10 cellular contexts compared by ENCODE assay signal in the genomic region with DNA sequence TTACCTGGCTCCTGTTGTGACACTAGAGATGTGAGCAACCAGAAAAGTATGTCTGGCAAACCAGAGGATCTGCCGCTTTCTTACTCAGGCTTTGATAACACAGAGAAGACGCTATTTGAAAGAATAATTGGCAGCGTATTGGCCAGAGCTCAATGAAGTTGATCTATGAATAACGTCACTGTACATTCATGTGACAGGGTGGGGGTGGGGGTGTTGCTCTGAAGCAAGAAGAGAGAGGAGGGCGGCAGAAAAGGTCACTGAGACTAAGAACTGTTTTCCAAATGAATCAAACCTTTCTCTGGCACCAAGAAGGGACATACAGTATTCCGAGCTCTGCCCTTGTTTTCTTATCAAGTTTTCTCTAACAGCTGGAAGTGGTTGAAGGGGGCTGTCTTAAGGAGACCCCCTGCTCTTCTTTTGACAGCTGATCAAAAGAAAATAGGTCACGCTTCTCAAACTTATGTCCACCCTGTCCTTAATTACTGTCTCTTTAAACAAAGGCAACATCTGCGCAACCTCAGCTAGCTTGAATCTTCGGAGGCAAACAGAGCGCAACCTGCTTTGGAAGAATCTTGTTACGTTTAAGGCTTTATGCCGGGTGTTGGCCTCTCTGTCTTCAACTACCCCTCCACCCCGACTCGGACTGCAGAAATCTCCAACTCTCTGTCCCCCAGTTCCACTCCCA. TPM values are rescaled to one million over a fixed set of nuclear protein-coding genes. Genes with fewer than 3 reads are reported as not detected.
A peak's percentile ranks its signal among the peaks of the same experiment; 100 is the strongest.
DNase-seq lines count a peak whose midpoint lies in the region; ATAC-seq and TF ChIP-seq lines count a peak whose summit lies in the region.
"Had no signal": no experiment of that assay in that cellular context is flagged by ENCODE, and none has a peak within 500 bp of the region (broad histone marks: within the 10 kb centered on the region; RNA-seq: fewer than 3 reads in every experiment).

No MANE protein-coding gene starts in this region.

- peaks cover 26% of the 10 kb centered on the region for H3K4me1 ChIP-seq in HAP-1
- peaks cover 3 to 15% of the 10 kb centered on the region in 2 donors for H3K4me1 ChIP-seq in naive thymus-derived CD4-positive, alpha-beta T cell (ENCODE audit: control insufficient read depth in 2 of 2, insufficient read depth in 2 of 2, low read length in 2 of 2)

- in situ Hi-C loops in HAP-1 (cut with MboI; ENCODE audit: low sequenced_read_pairs): loop anchor here (25.0 kb wide), 1 partner anchor 696 kb away; no protein-coding TSS in a partner anchor

- no peak overlapping the region for H3K27ac ChIP-seq in naive thymus-derived CD4-positive, alpha-beta T cell (ENCODE audit: low read depth, low read length)

- H3K36me3 Mint-ChIP-seq in WTC11: no peaks in the 10 kb centered on the region
- H3K36me3 Mint-ChIP-seq in naive thymus-derived CD4-positive, alpha-beta T cell: peaks cover 0 to 9% (median 5%) of the 10 kb centered on the region in 5 donors
- H3K36me3 Mint-ChIP-seq: mesothelial cell of epicardium had no signal

- no peak for TF ChIP-seq CTCF in WTC11 (IDR thresholded peaks at IDR 0.05)

- intact Hi-C loops in naive thymus-derived CD4-positive, alpha-beta T cell (cut with micrococcal nuclease): loop anchor here in 1 of 2 donors (5.0 to 10.0 kb wide), 3 partner anchors 81 to 1839 kb away; partner anchors contain the start of genes ATP8B1, RAX and ST8SIA3

- no peak overlapping the region for H3K27ac Mint-ChIP-seq in WTC11
- H3K27ac Mint-ChIP-seq in naive thymus-derived CD4-positive, alpha-beta T cell: peak overlapping the region in 2 of 9 donors; percentile 8 to 39
- H3K27ac Mint-ChIP-seq: mesothelial cell of epicardium had no signal

- H3K4me3 Mint-ChIP-seq in WTC11: peak overlapping the region; percentile 73
- peak overlapping the region in 8 of 10 donors; percentile 30 to 84 (median 68) for H3K4me3 Mint-ChIP-seq in naive thymus-derived CD4-positive, alpha-beta T cell

- H3K36me3 ChIP-seq in HAP-1 (replicated peaks): no peaks in the 10 kb centered on the region
- H3K36me3 ChIP-seq in naive thymus-derived CD4-positive, alpha-beta T cell (ENCODE audit: control insufficient read depth in 2 of 3, insufficient read depth in 3 of 3, low read length in 3 of 3): no peaks in the 10 kb centered on the region

- H3K9me3 ChIP-seq in HAP-1: no peaks in the 10 kb centered on the region
- peaks cover 0 to 13% (median 0%) of the 10 kb centered on the region in 3 experiments for H3K9me3 ChIP-seq in naive thymus-derived CD4-positive, alpha-beta T cell (ENCODE audit: control insufficient read depth in 2 of 3, low read length in 3 of 3)

- ATAC-seq in WTC11: no peak
- ATAC-seq in naive thymus-derived CD4-positive, alpha-beta T cell: no peak
- ATAC-seq in HG03457 (IDR thresholded peaks at IDR 0.05; ENCODE audit: unreplicated experiment): no peak
- ATAC-seq in HG02885 (IDR thresholded peaks at IDR 0.05; ENCODE audit: poor library complexity, unreplicated experiment): no peak

- H3K27me3 ChIP-seq in HAP-1 (ENCODE audit: low read depth): 0 out of 2 replicates have a peak, but pooled peaks cover 7% of the 10 kb centered on the region
- peaks cover 8 to 44% of the 10 kb centered on the region in 2 donors for H3K27me3 ChIP-seq in naive thymus-derived CD4-positive, alpha-beta T cell (ENCODE audit: control insufficient read depth in 2 of 2, insufficient read depth in 2 of 2, low read length in 2 of 2)

- H3K27me3 Mint-ChIP-seq in WTC11 (ENCODE audit: low read depth): peaks cover 99% of the 10 kb centered on the region
- H3K27me3 Mint-ChIP-seq in naive thymus-derived CD4-positive, alpha-beta T cell: peaks cover 76 to 90% (median 82%) of the 10 kb centered on the region in 5 donors

- H3K9me3 Mint-ChIP-seq in WTC11: no peaks in the 10 kb centered on the region
- peaks cover 0 to 53% (median 20%) of the 10 kb centered on the region in 11 donors for H3K9me3 Mint-ChIP-seq in naive thymus-derived CD4-positive, alpha-beta T cell
- H3K9me3 Mint-ChIP-seq: mesothelial cell of epicardium had no signal

- H3K4me1 Mint-ChIP-seq in WTC11: peaks cover 77% of the 10 kb centered on the region
- peaks cover 25 to 63% (median 43%) of the 10 kb centered on the region in 7 donors for H3K4me1 Mint-ChIP-seq in naive thymus-derived CD4-positive, alpha-beta T cell

- POLR2A ChIA-PET in WTC11 (lab: Charles Lee): interaction anchor here (0.6 to 0.8 kb wide), 2 partner anchors 14 to 80 kb away, joined by 3 to 4 read pairs; no protein-coding TSS in a partner anchor
- POLR2A ChIA-PET in naive thymus-derived CD4-positive, alpha-beta T cell (lab: Charles Lee): no interaction called here

- H3K4me3 ChIP-seq in HAP-1: peak overlapping the region; percentile 51
- no peak overlapping the region for H3K4me3 ChIP-seq in naive thymus-derived CD4-positive, alpha-beta T cell (ENCODE audit: low read length)

- CTCF ChIA-PET in WTC11 (lab: Charles Lee): interaction anchor here (1.6 kb wide), 2 partner anchors 12 to 14 kb away, joined by 4 to 7 read pairs; no protein-coding TSS in a partner anchor
- CTCF ChIA-PET in naive thymus-derived CD4-positive, alpha-beta T cell (lab: Charles Lee): no interaction called here

- DNase-seq in DMS53 (lab: John Stamatoyannopoulos, UW) (peak; percentile 71), DMS53 treated with DMSO at 0.1 percent for 48 hours (lab: John Stamatoyannopoulos, UW; ENCODE audit: unreplicated experiment) (no peak), HAP-1 (ENCODE audit: low spot score in 2 of 2) (no peak), WTC11 (ENCODE audit: low spot score) (no peak), hepatic stellate cell (ENCODE audit: low spot score) (no peak)
- no peak for DNase-seq in naive thymus-derived CD4-positive, alpha-beta T cell
- DNase-seq: Kasumi-1 had no signal

TF ChIP-seq in WTC11, 78 proteins besides CTCF, POLR2A, EP300 and RAD21 (continues in another document):
- TF ChIP-seq, protein P1, sequence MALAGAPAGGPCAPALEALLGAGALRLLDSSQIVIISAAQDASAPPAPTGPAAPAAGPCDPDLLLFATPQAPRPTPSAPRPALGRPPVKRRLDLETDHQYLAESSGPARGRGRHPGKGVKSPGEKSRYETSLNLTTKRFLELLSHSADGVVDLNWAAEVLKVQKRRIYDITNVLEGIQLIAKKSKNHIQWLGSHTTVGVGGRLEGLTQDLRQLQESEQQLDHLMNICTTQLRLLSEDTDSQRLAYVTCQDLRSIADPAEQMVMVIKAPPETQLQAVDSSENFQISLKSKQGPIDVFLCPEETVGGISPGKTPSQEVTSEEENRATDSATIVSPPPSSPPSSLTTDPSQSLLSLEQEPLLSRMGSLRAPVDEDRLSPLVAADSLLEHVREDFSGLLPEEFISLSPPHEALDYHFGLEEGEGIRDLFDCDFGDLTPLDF (CRISPR knock-in tag; IDR thresholded peaks at IDR 0.05): no peak
- TF ChIP-seq ZNF138 (CRISPR knock-in tag; conservative IDR thresholded peaks at IDR 0.05) (no peak), HMGA2 (CRISPR knock-in tag; IDR thresholded peaks at IDR 0.05) (no peak), CBFB (CRISPR knock-in tag; IDR thresholded peaks at IDR 0.05; ENCODE audit: low read depth) (no peak), PRRX2 (CRISPR knock-in tag; IDR thresholded peaks at IDR 0.05) (no peak), ZNF512 (CRISPR knock-in tag; IDR thresholded peaks at IDR 0.05; ENCODE audit: borderline replicate concordance) (no peak), MAX (CRISPR knock-in tag; IDR thresholded peaks at IDR 0.05) (no peak), NFE2L1 (CRISPR knock-in tag; IDR thresholded peaks at IDR 0.05) (no peak), TP53 (CRISPR knock-in tag; IDR thresholded peaks at IDR 0.05) (no peak), CREB1 (CRISPR knock-in tag; IDR thresholded peaks at IDR 0.05) (no peak)

RNA-seq across cellular contexts. Expression of gene ONECUT2, which starts 1.5 kb away (rescaled TPM):
- 0.87 to 1.9 TPM (median 1.6 TPM) in 3 replicates for total RNA-seq in WTC11 (2021)
- total RNA-seq in naive thymus-derived CD4-positive, alpha-beta T cell: not detected
- polyA plus RNA-seq in naive thymus-derived CD4-positive, alpha-beta T cell: not detected
